In genomic region chr1:110412576-110412975, GRCh38 we compare ENCODE assay signal across 8 cellular contexts. TPM values are rescaled to one million over a fixed set of nuclear protein-coding genes. Genes with fewer than 3 reads are reported as not detected.
DNase-seq lines count a peak whose midpoint lies in the region; ATAC-seq and TF ChIP-seq lines count a peak whose summit lies in the region.

No MANE protein-coding gene starts in this region.

- H3K4me1 Mint-ChIP-seq in activated T-helper 2 cell treated with anti-CD3 and anti-CD28 coated beads, Interferon-gamma antibody, Interleukin-2, Interleukin-4, amounts not matched to agents 10 μg/mL and 5 μg/mL and 100 μg/mL, durations not matched to agents 14 hours and 24 hours and 36 hours (ENCODE audit: low read depth): peaks cover 11% of the 10 kb centered on the region

- no peak overlapping the region for H3K27ac ChIP-seq in foreskin keratinocyte
- H3K27ac ChIP-seq in osteoblast (ENCODE audit: low read depth, low read length): no peak overlapping the region
- no peak overlapping the region for H3K27ac ChIP-seq in tibial artery

- H3K79me2 ChIP-seq in osteoblast (ENCODE audit: insufficient read depth, low read length): peaks cover 5% of the 10 kb centered on the region

- no peaks in the 10 kb centered on the region for H4K20me1 ChIP-seq in osteoblast (ENCODE audit: insufficient read depth, low read length)

- no peak overlapping the region for H3K4me3 Mint-ChIP-seq in activated T-helper 2 cell treated with anti-CD3 and anti-CD28 coated beads, Interferon-gamma antibody, Interleukin-2, Interleukin-4, amounts not matched to agents 10 μg/mL and 5 μg/mL and 100 μg/mL, durations not matched to agents 14 hours and 24 hours and 36 hours (ENCODE audit: low read depth)

- intact Hi-C loops in activated T-helper 2 cell treated with anti-CD3 and anti-CD28 coated beads, Interferon-gamma antibody, Interleukin-2, Interleukin-4, amounts not matched to agents 10 μg/mL and 5 μg/mL and 100 μg/mL, durations not matched to agents 14 hours and 24 hours and 36 hours (cut with micrococcal nuclease): loop anchor here (1.0 kb wide), 2 partner anchors 48 to 84 kb away; no protein-coding TSS in a partner anchor
- intact Hi-C loops in tibial artery (cut with DNase I; ENCODE audit: low total_unique reads): loop anchor here (5.0 kb wide), 1 partner anchor 45 kb away; no protein-coding TSS in a partner anchor

- peak; percentile 84 for TF ChIP-seq CTCF in foreskin keratinocyte (conservative IDR thresholded peaks at IDR 0.05)
- TF ChIP-seq CTCF in osteoblast (IDR thresholded peaks at IDR 0.05; ENCODE audit: extremely low read depth, low read depth, low read length): peak; percentile 92
- peak; percentile 52 to 65 for TF ChIP-seq CTCF in tibial artery (IDR thresholded peaks at IDR 0.05)

- no peaks in the 10 kb centered on the region for H3K9me3 ChIP-seq in osteoblast (ENCODE audit: low read depth, low read length)
- no peaks in the 10 kb centered on the region for H3K9me3 ChIP-seq in tibial artery

- no peaks in the 10 kb centered on the region for H3K27me3 Mint-ChIP-seq in activated T-helper 2 cell treated with anti-CD3 and anti-CD28 coated beads, Interferon-gamma antibody, Interleukin-2, Interleukin-4, amounts not matched to agents 10 μg/mL and 5 μg/mL and 100 μg/mL, durations not matched to agents 14 hours and 24 hours and 36 hours (ENCODE audit: low read depth)

- H3K27me3 ChIP-seq in foreskin keratinocyte (no peaks in the 10 kb centered on the region), osteoblast (ENCODE audit: insufficient read depth, low read length) (no peaks in the 10 kb centered on the region), tibial artery (no peaks in the 10 kb centered on the region)

- no peaks in the 10 kb centered on the region for H3K4me1 ChIP-seq in foreskin keratinocyte
- no peaks in the 10 kb centered on the region for H3K4me1 ChIP-seq in osteoblast (ENCODE audit: insufficient read depth, low read length)
- peaks cover 0 to 16% (median 3%) of the 10 kb centered on the region in 4 donors for H3K4me1 ChIP-seq in tibial artery

- ATAC-seq in foreskin keratinocyte (peak; percentile 90), GM19397 (IDR thresholded peaks at IDR 0.05; ENCODE audit: unreplicated experiment) (no peak)

- H3K4me2 ChIP-seq in osteoblast (ENCODE audit: insufficient read depth, low read length): peak overlapping the region; percentile 53

- H3K27ac Mint-ChIP-seq in activated T-helper 2 cell treated with anti-CD3 and anti-CD28 coated beads, Interferon-gamma antibody, Interleukin-2, Interleukin-4, amounts not matched to agents 10 μg/mL and 5 μg/mL and 100 μg/mL, durations not matched to agents 14 hours and 24 hours and 36 hours: no peak overlapping the region

- DNase-seq in GDM1 (lab: John Stamatoyannopoulos, UW) (peak; percentile 31), HUDEP-2 (lab: John Stamatoyannopoulos, UW; ENCODE audit: unreplicated experiment in 76 of 76) (peak in 70 of 76 experiments; percentile 11 to 85 (median 66)), RPMI7951 (ENCODE audit: low read depth) (peak; percentile 69), foreskin keratinocyte (peak in 1 of 2 donors; percentile 61), osteoblast (ENCODE audit: insufficient read length, low spot score, missing footprints) (peak; percentile 91), tibial artery (peak; percentile 77)
- peak; percentile 37 for DNase-seq in activated T-helper 2 cell treated with anti-CD3 and anti-CD28 coated beads, Interferon-gamma antibody, Interleukin-2, Interleukin-4, amounts not matched to agents 10 μg/mL and 5 μg/mL and 100 μg/mL, durations not matched to agents 14 hours and 24 hours and 36 hours (ENCODE audit: low spot score)

- H3K36me3 ChIP-seq in osteoblast (ENCODE audit: insufficient read depth, low read length): no peaks in the 10 kb centered on the region
- no peaks in the 10 kb centered on the region for H3K36me3 ChIP-seq in tibial artery

- no peaks in the 10 kb centered on the region for H3K9me3 Mint-ChIP-seq in activated T-helper 2 cell treated with anti-CD3 and anti-CD28 coated beads, Interferon-gamma antibody, Interleukin-2, Interleukin-4, amounts not matched to agents 10 μg/mL and 5 μg/mL and 100 μg/mL, durations not matched to agents 14 hours and 24 hours and 36 hours

- H3K4me3 ChIP-seq in osteoblast (ENCODE audit: insufficient read depth, low read length) (no peak overlapping the region), tibial artery (no peak overlapping the region)

- peak overlapping the region; percentile 66 for H2AFZ ChIP-seq in osteoblast (ENCODE audit: low read length)

- peaks cover 3% of the 10 kb centered on the region for H3K36me3 Mint-ChIP-seq in activated T-helper 2 cell treated with anti-CD3 and anti-CD28 coated beads, Interferon-gamma antibody, Interleukin-2, Interleukin-4, amounts not matched to agents 10 μg/mL and 5 μg/mL and 100 μg/mL, durations not matched to agents 14 hours and 24 hours and 36 hours (ENCODE audit: low read depth)

RNA-seq across cellular contexts. Expression of gene LAMTOR5, which starts 5.1 kb away (rescaled TPM):
- total RNA-seq in RPMI7951 (2014; rRNA removed; shearing (Covaris generic)): 163 and 193 TPM in 2 replicates
- total RNA-seq in activated T-helper 2 cell treated with anti-CD3 and anti-CD28 coated beads, Interferon-gamma antibody, Interleukin-2, Interleukin-4, amounts not matched to agents 10 μg/mL and 5 μg/mL and 100 μg/mL, durations not matched to agents 14 hours and 24 hours and 36 hours: 170 and 171 TPM in 2 replicates
- total RNA-seq in foreskin keratinocyte (75.5 and 92.7 TPM in 2 replicates), osteoblast (38.4 and 41.3 TPM in 2 replicates)
- 214 and 219 TPM in 2 replicates for polyA plus RNA-seq in foreskin keratinocyte

RNA-seq across cellular contexts. Expression of gene SLC16A4, which starts 21.8 kb away (rescaled TPM):
- total RNA-seq in RPMI7951 (2014; rRNA removed; shearing (Covaris generic)): 16.3 and 18.5 TPM in 2 replicates
- total RNA-seq in activated T-helper 2 cell treated with anti-CD3 and anti-CD28 coated beads, Interferon-gamma antibody, Interleukin-2, Interleukin-4, amounts not matched to agents 10 μg/mL and 5 μg/mL and 100 μg/mL, durations not matched to agents 14 hours and 24 hours and 36 hours: 0.23 and 0.73 TPM in 2 replicates
- 0.39 and 1.0 TPM in 2 replicates for total RNA-seq in foreskin keratinocyte
- 0.16 and 0.18 TPM in 2 replicates for polyA plus RNA-seq in foreskin keratinocyte
- 76.0 and 90.2 TPM in 2 replicates for total RNA-seq in osteoblast

RNA-seq across cellular contexts. Expression of gene PROK1, which starts 38.4 kb away (rescaled TPM):
- 0.24 and 0.39 TPM in 2 replicates for total RNA-seq in RPMI7951 (2014; rRNA removed; shearing (Covaris generic))
- total RNA-seq in activated T-helper 2 cell treated with anti-CD3 and anti-CD28 coated beads, Interferon-gamma antibody, Interleukin-2, Interleukin-4, amounts not matched to agents 10 μg/mL and 5 μg/mL and 100 μg/mL, durations not matched to agents 14 hours and 24 hours and 36 hours: not detected in 2 replicates
- total RNA-seq in foreskin keratinocyte (not detected in 2 replicates), osteoblast (not detected in 2 replicates)
- polyA plus RNA-seq in foreskin keratinocyte: not detected in 2 replicates
